Comparison of ENCODE assay signal across 23 cellular contexts in genomic region chr15:60350121-60350520, GRCh38. TPM values are rescaled to one million over a fixed set of nuclear protein-coding genes. Genes with fewer than 3 reads are reported as not detected.
DNase-seq lines count a peak whose midpoint lies in the region; ATAC-seq and TF ChIP-seq lines count a peak whose summit lies in the region.
"Had no signal": no experiment of that assay in that cellular context is flagged by ENCODE, and none has a peak within 500 bp of the region (broad histone marks: within the 10 kb centered on the region; RNA-seq: fewer than 3 reads in every experiment).

No MANE protein-coding gene starts in this region.

- dilution Hi-C loops in mammary epithelial cell (cut with HindIII; ENCODE audit: low sequenced_read_pairs): no loop called here

- H3K4me2 ChIP-seq in mammary epithelial cell (ENCODE audit: insufficient read depth, low read depth, low read length) (no peak overlapping the region), SK-N-SH (no peak overlapping the region), mesenchymal stem cell (ENCODE audit: low read length, poor library complexity, severe bottlenecking) (no peak overlapping the region)

- H3K27ac Mint-ChIP-seq in MCF 10A (ENCODE audit: low read depth, unreplicated experiment): no peak overlapping the region

- no peak overlapping the region for H3K4ac ChIP-seq in mesenchymal stem cell (ENCODE audit: low read depth in 1 of 2, low read length in 2 of 2)

- H2BK120ac ChIP-seq in mesenchymal stem cell (ENCODE audit: low read depth, low read length): no peak overlapping the region

- H3K18ac ChIP-seq in mesenchymal stem cell (ENCODE audit: low read depth in 1 of 2, low read length in 2 of 2): no peak overlapping the region

- peaks cover 92% of the 10 kb centered on the region for H3F3A ChIP-seq in SK-N-SH (replicated peaks; ENCODE audit: insufficient read depth)

- CTCF ChIA-PET in mammary epithelial cell (lab: Charles Lee; ENCODE audit: low non-redundant PET) (no interaction called here), MCF 10A (lab: Yijun Ruan, JAX) (interaction anchor here (0.6 to 2.6 kb wide), 3 partner anchors 10 to 95 kb away, joined by 3 to 14 read pairs (median 3); no protein-coding TSS in a partner anchor), SK-N-SH (lab: Yijun Ruan, JAX) (interaction anchor here (1.5 to 2.0 kb wide), 2 partner anchors 10 to 171 kb away, joined by 4 to 6 read pairs; no protein-coding TSS in a partner anchor)

- peaks cover 5% of the 10 kb centered on the region for H3K79me1 ChIP-seq in mesenchymal stem cell (replicated peaks; ENCODE audit: low read length, poor library complexity, severe bottlenecking)

- no peak overlapping the region for H3K23ac ChIP-seq in mesenchymal stem cell (ENCODE audit: low read length in 2 of 2)

- peaks cover 40% of the 10 kb centered on the region for H3K79me2 ChIP-seq in mammary epithelial cell (ENCODE audit: insufficient read depth, low read length)
- peaks cover 28% of the 10 kb centered on the region for H3K79me2 ChIP-seq in SK-N-SH (ENCODE audit: insufficient read depth)

- no peak overlapping the region for H2BK15ac ChIP-seq in mesenchymal stem cell (ENCODE audit: low read depth, poor library complexity, severe bottlenecking)

- H2BK5ac ChIP-seq in mesenchymal stem cell (ENCODE audit: low read depth, low read length, poor library complexity, severe bottlenecking): no peak overlapping the region

- no TSS peak for BruUV-seq in mammary epithelial cell (replicated peaks; lab: Mats Ljungman, UMichigan)
- no TSS peak for BruUV-seq in MCF 10A (replicated peaks; lab: Mats Ljungman, UMichigan)

- POLR2A ChIA-PET in MCF 10A (lab: Yijun Ruan, JAX): interaction anchor here (0.8 to 1.5 kb wide), 3 partner anchors 8 to 46 kb away, joined by 3 to 6 read pairs (median 6); no protein-coding TSS in a partner anchor
- POLR2A ChIA-PET in SK-N-SH (lab: Yijun Ruan, JAX): no interaction called here

- TF ChIP-seq EP300 in SK-N-SH (IDR thresholded peaks at IDR 0.05; ENCODE audit: borderline replicate concordance in 1 of 2, low read depth in 1 of 2, low read length in 1 of 2): no peak

- H3K36me3 Mint-ChIP-seq in MCF 10A (ENCODE audit: insufficient read depth, unreplicated experiment): peaks cover 97% of the 10 kb centered on the region

- H3K27me3 ChIP-seq in mammary epithelial cell (ENCODE audit: insufficient read depth, low read length) (no peaks in the 10 kb centered on the region), SK-N-SH (ENCODE audit: insufficient read depth) (no peaks in the 10 kb centered on the region), mesenchymal stem cell (ENCODE audit: control insufficient read depth in 1 of 2, insufficient read depth in 1 of 2, low read length in 2 of 2) (no peaks in the 10 kb centered on the region)
- H3K27me3 ChIP-seq: cardiac muscle cell, heart right ventricle, neutrophil, suprapubic skin had no signal

- no peak overlapping the region for H3K14ac ChIP-seq in mesenchymal stem cell (ENCODE audit: low read length in 2 of 2)

- no peak overlapping the region for H2AFZ ChIP-seq in mammary epithelial cell (ENCODE audit: low read depth, low read length)
- no peak overlapping the region for H2AFZ ChIP-seq in SK-N-SH (ENCODE audit: low read depth)
- no peak overlapping the region for H2AFZ ChIP-seq in mesenchymal stem cell (ENCODE audit: low read depth, low read length)

- no peak overlapping the region for H2AK5ac ChIP-seq in mesenchymal stem cell (ENCODE audit: low read length, severe bottlenecking)

- H3K27ac ChIP-seq in mammary epithelial cell (ENCODE audit: insufficient read depth, low read depth, low read length) (no peak overlapping the region), SK-N-SH (ENCODE audit: low read depth in 2 of 2, low read length in 1 of 2) (peak overlapping the region; percentile 31 to 65; a peak in 3 of 4 replicates), mesenchymal stem cell (ENCODE audit: low read length, poor library complexity, severe bottlenecking) (peak overlapping the region; percentile 45)
- H3K27ac ChIP-seq: cardiac muscle cell, heart right ventricle, neutrophil, psoas muscle, RWPE1, suprapubic skin had no signal

- no peak overlapping the region for H4K8ac ChIP-seq in mesenchymal stem cell (ENCODE audit: low read length)

- no peaks in the 10 kb centered on the region for H3K9me3 Mint-ChIP-seq in MCF 10A (ENCODE audit: unreplicated experiment)
- H3K9me3 Mint-ChIP-seq: CD4-positive, alpha-beta memory T cell; stimulated activated memory B cell treated with anti-CD40 and anti-IgM and Interleukin-4, amounts not matched to agents 10 μg/mL and 1 μg/mL and 100 μg/mL, for 72 hours had no signal

- no peak for TF ChIP-seq RAD21 in SK-N-SH (IDR thresholded peaks at IDR 0.05; ENCODE audit: low read length)

- peaks cover 80% of the 10 kb centered on the region for H3K36me3 ChIP-seq in mammary epithelial cell (ENCODE audit: insufficient read depth, low read length)
- H3K36me3 ChIP-seq in SK-N-SH (replicated peaks in 1 of 2; ENCODE audit: control insufficient read depth in 1 of 2, insufficient read depth in 2 of 2, low read length in 1 of 2): peaks cover 85 to 91% of the 10 kb centered on the region in 2 experiments
- peaks cover 62 to 95% of the 10 kb centered on the region in 2 experiments for H3K36me3 ChIP-seq in mesenchymal stem cell (ENCODE audit: control insufficient read depth in 1 of 2, insufficient read depth in 2 of 2, low read depth in 1 of 2, low read length in 2 of 2)
- H3K36me3 ChIP-seq: neutrophil had no signal

- in situ Hi-C loops in mammary epithelial cell (cut with MboI; ENCODE audit: low sequenced_read_pairs in 2 of 2): loop anchor here in 1 of 2 donors (25.0 kb wide), 1 partner anchor 112 kb away; no protein-coding TSS in a partner anchor

- H3K9ac ChIP-seq in mammary epithelial cell (ENCODE audit: insufficient read depth, low read length) (no peak overlapping the region), SK-N-SH (no peak overlapping the region), mesenchymal stem cell (ENCODE audit: low read length) (peak overlapping the region; percentile 6)

- DNase-seq in mammary epithelial cell (peak; percentile 26), MCF 10A (ENCODE audit: unreplicated experiment) (no peak), SK-N-SH (no peak), mesenchymal stem cell (no peak), KG1 (lab: John Stamatoyannopoulos, UW) (no peak), inferior parietal cortex (ENCODE audit: extremely low spot score) (no peak), T-helper 9 cell (no peak)
- DNase-seq: activated CD4-positive, alpha-beta memory T cell treated with anti-CD3 and anti-CD28 coated beads, Interleukin-2, amount 10 ng/mL, durations not matched to agents 7 days and 5 days; activated CD4-positive, CD25-positive, alpha-beta regulatory T cell; activated naive CD4-positive, alpha-beta T cell; CD4-positive, alpha-beta memory T cell; dorsolateral prefrontal cortex; HCEC 1CT; heart right ventricle; left ventricle myocardium superior; NCI-H2029; psoas muscle had no signal

- no peaks in the 10 kb centered on the region for H3K27me3 Mint-ChIP-seq in MCF 10A (ENCODE audit: insufficient read depth, unreplicated experiment)
- H3K27me3 Mint-ChIP-seq: activated CD4-positive, alpha-beta memory T cell treated with anti-CD3 and anti-CD28 coated beads, Interleukin-2, amount 10 ng/mL, durations not matched to agents 7 days and 5 days; CD4-positive, alpha-beta memory T cell; stimulated activated memory B cell treated with anti-CD40 and anti-IgM and Interleukin-4, amounts not matched to agents 10 μg/mL and 1 μg/mL and 100 μg/mL, for 72 hours had no signal

- no peak overlapping the region for H4K91ac ChIP-seq in mesenchymal stem cell (ENCODE audit: low read length)

- H3K4me3 ChIP-seq in mammary epithelial cell (replicated peaks in 1 of 3; ENCODE audit: insufficient read depth in 1 of 3, low read depth in 2 of 3, low read length in 3 of 3) (no peak overlapping the region), SK-N-SH (ENCODE audit: low read depth in 2 of 2, low read length in 1 of 2) (no peak overlapping the region), mesenchymal stem cell (ENCODE audit: insufficient read depth in 1 of 2, low read depth in 1 of 2, low read length in 2 of 2) (no peak overlapping the region)
- H3K4me3 ChIP-seq: cardiac muscle cell, heart right ventricle, psoas muscle, suprapubic skin had no signal

- no peak overlapping the region for H3K4me3 Mint-ChIP-seq in MCF 10A (ENCODE audit: unreplicated experiment)
- H3K4me3 Mint-ChIP-seq: activated CD4-positive, alpha-beta memory T cell treated with anti-CD3 and anti-CD28 coated beads, Interleukin-2, amount 10 ng/mL, durations not matched to agents 7 days and 5 days; CD4-positive, alpha-beta memory T cell; stimulated activated memory B cell treated with anti-CD40 and anti-IgM and Interleukin-4, amounts not matched to agents 10 μg/mL and 1 μg/mL and 100 μg/mL, for 72 hours had no signal

- H3K9me2 ChIP-seq in SK-N-SH: no peaks in the 10 kb centered on the region

- intact Hi-C loops in mammary epithelial cell (cut with micrococcal nuclease): no loop called here
- intact Hi-C loops in MCF 10A (cut with micrococcal nuclease): no loop called here

- no peak for TF ChIP-seq CTCF in mammary epithelial cell (conservative IDR thresholded peaks at IDR 0.05 in 1 of 2, IDR thresholded peaks at IDR 0.05 in 1 of 2; ENCODE audit: extremely low read depth in 1 of 2, insufficient read depth in 1 of 2, low read depth in 1 of 2, low read length in 2 of 2)
- no peak for TF ChIP-seq CTCF in MCF 10A (IDR thresholded peaks at IDR 0.05; ENCODE audit: unreplicated experiment)
- TF ChIP-seq CTCF in SK-N-SH (IDR thresholded peaks at IDR 0.05): no peak

- peaks cover 43% of the 10 kb centered on the region for H4K20me1 ChIP-seq in mammary epithelial cell (ENCODE audit: insufficient read depth, low read length)
- peaks cover 92% of the 10 kb centered on the region for H4K20me1 ChIP-seq in SK-N-SH (ENCODE audit: insufficient read depth)

- no peak for ATAC-seq in HG02678 (IDR thresholded peaks at IDR 0.05; ENCODE audit: unreplicated experiment)
- ATAC-seq: heart right ventricle; left ventricle myocardium superior; psoas muscle; stimulated activated memory B cell treated with anti-CD40 and anti-IgM and Interleukin-4, amounts not matched to agents 10 μg/mL and 1 μg/mL and 100 μg/mL, for 72 hours had no signal

- 100% methylated on average over 2 of the region's 2 CpGs for WGBS in mammary epithelial cell (ENCODE audit: low coverage, missing lambda C conversion rate)
- 93% methylated on average over 2 of the region's 2 CpGs for WGBS in SK-N-SH (ENCODE audit: low lambda C conversion rate)
- 100% methylated on average over 2 of the region's 2 CpGs for WGBS in mesenchymal stem cell

- H3K4me1 Mint-ChIP-seq in MCF 10A (ENCODE audit: insufficient read depth, unreplicated experiment): peaks cover 28% of the 10 kb centered on the region
- H3K4me1 Mint-ChIP-seq: stimulated activated memory B cell treated with anti-CD40 and anti-IgM and Interleukin-4, amounts not matched to agents 10 μg/mL and 1 μg/mL and 100 μg/mL, for 72 hours had no signal

- H3K9me3 ChIP-seq in mammary epithelial cell (replicated peaks; ENCODE audit: insufficient read depth, low read length) (no peaks in the 10 kb centered on the region), SK-N-SH (no peaks in the 10 kb centered on the region), mesenchymal stem cell (ENCODE audit: control insufficient read depth, low read length) (peaks cover 3% of the 10 kb centered on the region)
- H3K9me3 ChIP-seq: heart right ventricle, neutrophil, psoas muscle, suprapubic skin had no signal

- no peak overlapping the region for H2BK12ac ChIP-seq in mesenchymal stem cell (ENCODE audit: low read length in 2 of 2)

- H3K4me1 ChIP-seq in mammary epithelial cell (ENCODE audit: insufficient read depth, low read length) (no peaks in the 10 kb centered on the region), SK-N-SH (ENCODE audit: control insufficient read depth in 1 of 2, insufficient read depth in 2 of 2, low read depth in 1 of 2, low read length in 1 of 2) (peaks cover 0 to 9% of the 10 kb centered on the region in 2 experiments; a peak in 1 of 4 replicates), mesenchymal stem cell (ENCODE audit: control insufficient read depth, insufficient read depth, low read depth, low read length) (peaks cover 9% of the 10 kb centered on the region)
- H3K4me1 ChIP-seq: heart right ventricle, psoas muscle had no signal

RNA-seq across cellular contexts. Expression of gene ANXA2, which starts 47.7 kb away (rescaled TPM):
- 1,000 to 10,000 TPM; 5,384 to 5,597 TPM for total RNA-seq in mammary epithelial cell
- 10,424 TPM for polyA plus RNA-seq in mammary epithelial cell
- polyA minus RNA-seq in mammary epithelial cell: 5,891 TPM
- 3,317 and 3,451 TPM in 2 replicates for total RNA-seq in MCF 10A (2022)
- 4,669 and 5,711 TPM in 2 replicates for polyA plus RNA-seq in SK-N-SH (2012; rRNA removed)
- 5,477 and 5,705 TPM in 2 replicates for polyA plus RNA-seq in SK-N-SH (2012; cell fraction: cytosol; rRNA removed)
- 2,958 and 4,347 TPM in 2 replicates for polyA plus RNA-seq in SK-N-SH (2012; cell fraction: nucleus; rRNA removed)
- polyA plus RNA-seq in mesenchymal stem cell (2013, experiment 1 of 2): 2,051 TPM
- polyA plus RNA-seq in mesenchymal stem cell (2013, experiment 2 of 2): 2,053 TPM
